ENCODE assay signal across 8 cellular contexts in the genomic region with DNA sequence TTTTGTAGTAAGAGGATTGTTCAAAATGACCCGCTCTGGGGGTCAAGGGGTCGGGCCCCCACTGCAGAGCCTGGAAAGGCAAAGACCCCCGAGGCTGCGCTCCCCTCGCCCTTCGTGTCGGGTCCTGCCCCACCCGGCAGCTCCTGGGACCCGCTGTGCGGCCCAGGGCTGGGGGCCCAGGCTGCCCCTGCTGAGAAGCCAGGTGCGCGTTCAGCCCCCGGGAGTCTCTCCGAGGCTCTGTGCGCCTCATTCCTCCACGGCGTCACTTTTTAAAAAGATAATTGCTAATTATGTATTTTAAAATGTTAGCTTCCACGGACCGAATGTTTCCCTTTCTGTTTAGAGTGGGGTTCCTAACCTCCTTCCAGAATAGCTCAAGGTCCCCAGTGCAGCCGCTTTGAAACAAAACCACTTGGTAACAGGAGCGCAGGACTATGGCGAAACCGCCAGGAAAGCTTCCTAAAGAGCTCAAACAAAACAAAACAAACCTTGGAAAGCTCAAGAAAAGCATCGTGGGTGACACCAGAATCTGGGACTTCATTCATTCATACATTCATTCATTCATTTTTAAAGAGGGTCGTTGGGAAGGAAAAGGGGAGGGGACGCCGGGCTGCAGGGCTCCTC. TPM values are rescaled to one million over a fixed set of nuclear protein-coding genes. Genes with fewer than 3 reads are reported as not detected.
DNase-seq lines count a peak whose midpoint lies in the region; ATAC-seq, FAIRE-seq and TF ChIP-seq lines count a peak whose summit lies in the region.

No MANE protein-coding gene starts in this region.

- ATAC-seq in HG03439 (IDR thresholded peaks at IDR 0.05; ENCODE audit: unreplicated experiment) (no peak), HG02840 (IDR thresholded peaks at IDR 0.05; ENCODE audit: low FRiP score, unreplicated experiment) (no peak), GM21737 (IDR thresholded peaks at IDR 0.05; ENCODE audit: unreplicated experiment) (no peak)

- no peaks in the 10 kb centered on the region for H3K9me3 ChIP-seq in left ventricle myocardium inferior (replicated peaks)
- no peaks in the 10 kb centered on the region for H3K9me3 ChIP-seq in Peyer's patch
- H3K9me3 ChIP-seq in H1 (ENCODE audit: insufficient read depth in 2 of 2, low read depth in 1 of 2, low read length in 1 of 2): no peaks in the 10 kb centered on the region
- no peaks in the 10 kb centered on the region for H3K9me3 ChIP-seq in neural progenitor cell (ENCODE audit: low read depth)

- no peak overlapping the region for H2BK120ac ChIP-seq in H1 (replicated peaks; ENCODE audit: low read depth, low read length)

- TF ChIP-seq POLR2A in Peyer's patch (IDR thresholded peaks at IDR 0.05): no peak
- TF ChIP-seq POLR2A in H1 (IDR thresholded peaks at IDR 0.05; ENCODE audit: control extremely low read depth in 1 of 2, low read depth in 2 of 2, low read length in 2 of 2): no peak

- peak overlapping the region in 1 of 4 experiments; percentile 54; a peak in 2 of 7 replicates for H3K9ac ChIP-seq in H1 (replicated peaks in 1 of 4; ENCODE audit: extremely low read depth in 1 of 4, low read depth in 3 of 4, low read length in 3 of 4)
- H3K9ac ChIP-seq in neural progenitor cell: peak overlapping the region; percentile 31

- peak overlapping the region; percentile 99 for H3K27ac Mint-ChIP-seq in neural progenitor cell

- H2AK5ac ChIP-seq in H1 (ENCODE audit: low read depth, low read length): no peak overlapping the region

- H3K23ac ChIP-seq in H1 (ENCODE audit: insufficient read length): no peak overlapping the region

- H3K27me3 ChIP-seq in left ventricle myocardium inferior (ENCODE audit: low read depth) (peaks cover 17% of the 10 kb centered on the region), Peyer's patch (no peaks in the 10 kb centered on the region), H1 (replicated peaks in 1 of 4; ENCODE audit: control insufficient read depth in 3 of 4, extremely low read depth in 1 of 4, insufficient read depth in 3 of 4, low read length in 3 of 4) (no peaks in the 10 kb centered on the region), neural progenitor cell (peaks cover 15% of the 10 kb centered on the region)

- FAIRE-seq in H1 (lab: Jason Lieb, UNC): no peak

- H3K27me3 Mint-ChIP-seq in neural progenitor cell (ENCODE audit: insufficient read depth, low read depth): peaks cover 15% of the 10 kb centered on the region

- 0 out of 2 replicates have a peak overlapping the region, but pooled peaks have one; percentile 9 for H3K18ac ChIP-seq in H1 (ENCODE audit: extremely low read depth, low read length)

- POLR2A ChIA-PET in H1 (lab: Charles Lee; ENCODE audit: partially characterized antibody): interaction anchor here (1.0 to 1.9 kb wide), 6 partner anchors 23 to 285 kb away, joined by 3 to 6 read pairs (median 4); a partner anchor contains a TSS

- no peak overlapping the region for H4K5ac ChIP-seq in H1 (ENCODE audit: insufficient read length, low read depth, low read length)

- no peaks in the 10 kb centered on the region for H3K36me3 Mint-ChIP-seq in neural progenitor cell

- H2AFZ ChIP-seq in H1 (ENCODE audit: low read length) (peak overlapping the region; percentile 72; the same call in 1 of the 2 replicates), neural progenitor cell (replicated peaks) (peak overlapping the region; percentile 99)

- no peak for TF ChIP-seq EP300 in H1 (IDR thresholded peaks at IDR 0.05; ENCODE audit: borderline replicate concordance in 1 of 2, low read depth in 2 of 2, low read length in 2 of 2)

- H3K27ac ChIP-seq in left ventricle myocardium inferior (replicated peaks) (no peak overlapping the region), Peyer's patch (peak overlapping the region in 2 of 4 donors; percentile 22 to 64), H1 (ENCODE audit: low read depth, low read length) (no peak overlapping the region), neural progenitor cell (peak overlapping the region; percentile 93)

- TF ChIP-seq CTCF in left ventricle myocardium inferior (IDR thresholded peaks at IDR 0.05; ENCODE audit: borderline replicate concordance) (no peak), Peyer's patch (IDR thresholded peaks at IDR 0.05) (no peak), H1 (IDR thresholded peaks at IDR 0.05; ENCODE audit: control extremely low read depth in 1 of 3, insufficient read depth in 1 of 3, low read depth in 1 of 3, low read length in 3 of 3) (no peak), neural progenitor cell (IDR thresholded peaks at IDR 0.05) (no peak)

- intact Hi-C loops in left ventricle myocardium inferior (cut with micrococcal nuclease): no loop called here
- intact Hi-C loops in cardiac septum (cut with DNase I): no loop called here

- no peak overlapping the region for H2BK5ac ChIP-seq in H1 (ENCODE audit: low read depth, low read length)

- H3K4me3 Mint-ChIP-seq in neural progenitor cell: peak overlapping the region; percentile 100

- CTCF ChIA-PET in H1 (lab: Charles Lee; ENCODE audit: partially characterized antibody): interaction anchor here (0.7 to 1.2 kb wide), 5 partner anchors 10 to 236 kb away, joined by 3 to 4 read pairs (median 3); no protein-coding TSS in a partner anchor

- DNase-seq in left ventricle myocardium inferior (no peak), cardiac septum (ENCODE audit: low spot score) (no peak), Peyer's patch (peak in 1 of 3 donors; percentile 42), H1 (ENCODE audit: low read depth in 1 of 2, low spot score in 2 of 2) (no peak), neural progenitor cell (ENCODE audit: low spot score) (peak; percentile 69)

- TF ChIP-seq RAD21 in H1 (IDR thresholded peaks at IDR 0.05 in 1 of 2, conservative IDR thresholded peaks at IDR 0.05 in 1 of 2; ENCODE audit: low read depth in 2 of 2, low read length in 2 of 2): no peak

- H3K4ac ChIP-seq in H1 (replicated peaks; ENCODE audit: insufficient read length, low read depth, low read length): no peak overlapping the region

- H3K79me2 ChIP-seq in H1 (ENCODE audit: control insufficient read depth in 1 of 2, insufficient read depth in 2 of 2, low read length in 2 of 2): no peaks in the 10 kb centered on the region
- no peaks in the 10 kb centered on the region for H3K79me2 ChIP-seq in neural progenitor cell (ENCODE audit: low read depth)

- no peak overlapping the region for H2BK15ac ChIP-seq in H1 (ENCODE audit: low read length)

- H3K4me2 ChIP-seq in H1 (ENCODE audit: insufficient read depth in 1 of 2, low read depth in 2 of 2, low read length in 2 of 2): peak overlapping the region; percentile 67 to 98
- peak overlapping the region; percentile 91 for H3K4me2 ChIP-seq in neural progenitor cell

- no peaks in the 10 kb centered on the region for H3K79me1 ChIP-seq in H1 (ENCODE audit: low read depth, low read length)

- WGBS in H1 (ENCODE audit: extremely low coverage in 1 of 2, insufficient coverage in 1 of 2, insufficient read length in 1 of 2, insufficient replicate concordance in 2 of 2, low coverage in 1 of 2, low lambda C conversion rate in 2 of 2, missing lambda C conversion rate in 1 of 2), 2 experiments: 5% methylated on average over 27 of the region's 27 CpGs; no CpG with 5 or more reads in 1 of the 2 experiments

- peaks cover 2% of the 10 kb centered on the region; the same call in 1 of the 2 replicates for H3K23me2 ChIP-seq in H1 (ENCODE audit: low read depth, low read length)

- no peak overlapping the region for H2BK12ac ChIP-seq in H1 (ENCODE audit: low read depth, low read length)

- no peak overlapping the region for H3K14ac ChIP-seq in H1 (ENCODE audit: insufficient read length)

- H3K4me1 ChIP-seq in left ventricle myocardium inferior: peaks cover 37% of the 10 kb centered on the region
- peaks cover 0 to 29% (median 6%) of the 10 kb centered on the region in 4 donors for H3K4me1 ChIP-seq in Peyer's patch
- peaks cover 0 to 6% (median 4%) of the 10 kb centered on the region in 4 experiments; a peak in 5 of 7 replicates for H3K4me1 ChIP-seq in H1 (replicated peaks in 1 of 4; ENCODE audit: control insufficient read depth in 3 of 4, insufficient read depth in 4 of 4, low read length in 3 of 4)
- peaks cover 12% of the 10 kb centered on the region for H3K4me1 ChIP-seq in neural progenitor cell

- peak overlapping the region; percentile 85 for H3K4me3 ChIP-seq in left ventricle myocardium inferior
- H3K4me3 ChIP-seq in Peyer's patch: peak overlapping the region; percentile 54 to 83 (median 62)
- H3K4me3 ChIP-seq in H1 (ENCODE audit: extremely low read depth in 1 of 4, insufficient read depth in 2 of 4, low read depth in 3 of 4, low read length in 4 of 4): peak overlapping the region; percentile 66 to 90 (median 78)
- peak overlapping the region; percentile 99 for H3K4me3 ChIP-seq in neural progenitor cell

- no peak overlapping the region for H4K91ac ChIP-seq in H1 (replicated peaks; ENCODE audit: insufficient read length, low read length)

- peaks cover 48% of the 10 kb centered on the region for H3F3A ChIP-seq in neural progenitor cell (ENCODE audit: low read depth)

- peaks cover 8% of the 10 kb centered on the region for H3K9me3 Mint-ChIP-seq in neural progenitor cell

- H4K20me1 ChIP-seq in H1 (replicated peaks in 1 of 2; ENCODE audit: control insufficient read depth in 1 of 2, insufficient read depth in 2 of 2, low read length in 2 of 2) (no peaks in the 10 kb centered on the region), neural progenitor cell (ENCODE audit: low read depth) (no peaks in the 10 kb centered on the region)

- no peak overlapping the region for H4K8ac ChIP-seq in H1 (ENCODE audit: extremely low read depth, insufficient read depth, low read length)

- H3K56ac ChIP-seq in H1 (replicated peaks; ENCODE audit: insufficient read length, low read depth, low read length): peak overlapping the region; percentile 32

- no peak overlapping the region for H2BK20ac ChIP-seq in H1 (ENCODE audit: low read length)

- H3K36me3 ChIP-seq in left ventricle myocardium inferior (no peaks in the 10 kb centered on the region), Peyer's patch (no peaks in the 10 kb centered on the region), H1 (ENCODE audit: control insufficient read depth in 2 of 4, insufficient read depth in 4 of 4, low read length in 3 of 4) (no peaks in the 10 kb centered on the region), neural progenitor cell (no peaks in the 10 kb centered on the region)

- H3K4me1 Mint-ChIP-seq in neural progenitor cell: peaks cover 16% of the 10 kb centered on the region

RNA-seq across cellular contexts. Expression of a gene that starts 45.6 kb away (rescaled TPM):
- total RNA-seq in left ventricle myocardium inferior (32.3 TPM), cardiac septum (38.5 TPM), Peyer's patch (100 to 1,000 TPM in 1 of 4 donors, 10 to 100 TPM in 3; 57.1 to 100 (median 61.6) TPM), neural progenitor cell (ENCODE audit: low replicate concordance) (142 and 171 TPM in 2 replicates)
- 303 and 308 TPM in 2 replicates for total RNA-seq in H1 (2021; fragmentation: NEBNext Ultra II Directional; extraction: Animal tissue kit (Norgen Biotek cat#: 25700))
- 108 and 119 TPM in 2 replicates for polyA plus RNA-seq in H1 (2011; rRNA removed)
- 165 TPM for polyA plus RNA-seq in H1 (2011; cell fraction: cytosol; rRNA removed)
- polyA plus RNA-seq in H1 (2011; cell fraction: nucleus; rRNA removed): 160 TPM
- polyA plus RNA-seq in H1 (2012, experiment 1 of 2): 233 to 316 TPM (median 241 TPM) in 4 replicates
- 221 TPM for polyA plus RNA-seq in H1 (2012, experiment 2 of 2)
- polyA plus RNA-seq in H1 (2013, experiment 1 of 2): 431 TPM
- 436 TPM for polyA plus RNA-seq in H1 (2013, experiment 2 of 2)
- 153 and 168 TPM in 2 replicates for polyA minus RNA-seq in H1 (2011; rRNA and poly(A)+ RNA removed)
- polyA minus RNA-seq in H1 (2011; cell fraction: cytosol; rRNA and poly(A)+ RNA removed): 109 TPM
- 62.8 TPM for polyA minus RNA-seq in H1 (2011; cell fraction: nucleus; rRNA and poly(A)+ RNA removed)
